In the genomic region with DNA sequence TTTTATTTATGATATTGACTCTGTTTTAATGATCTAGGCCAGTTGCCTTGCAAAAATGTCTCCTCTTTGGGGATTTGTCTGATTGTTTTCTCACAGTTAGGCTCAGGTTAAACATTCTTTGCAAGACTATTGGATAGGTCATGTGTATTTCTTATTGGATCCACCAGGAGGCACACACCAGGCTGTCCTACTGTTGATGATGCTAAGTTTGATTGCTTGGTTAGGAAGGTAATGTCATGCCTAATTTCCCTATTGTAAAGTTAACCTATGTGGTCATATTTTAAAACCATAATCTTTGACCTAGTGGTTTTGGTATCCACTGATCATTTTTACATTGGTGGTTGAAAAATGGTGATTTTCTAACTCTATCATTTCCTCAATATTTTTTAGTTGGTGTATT, we compare ENCODE assay signal across 10 cellular contexts.
A peak's percentile ranks its signal among the peaks of the same experiment; 100 is the strongest.
DNase-seq lines count a peak whose midpoint lies in the region; ATAC-seq and TF ChIP-seq lines count a peak whose summit lies in the region.
"Had no signal": no experiment of that assay in that cellular context is flagged by ENCODE, and none has a peak within 500 bp of the region (broad histone marks: within the 10 kb centered on the region; RNA-seq: fewer than 3 reads in every experiment).

No MANE protein-coding gene starts in this region.

- H3K27ac ChIP-seq in Panc1 (ENCODE audit: low read length): no peak overlapping the region
- H3K27ac ChIP-seq: prostate gland had no signal

- CTCF ChIA-PET in Panc1 (lab: Charles Lee): no interaction called here

- no peaks in the 10 kb centered on the region for H3K4me1 ChIP-seq in Panc1 (ENCODE audit: control insufficient read depth, insufficient read depth, low read length)
- H3K4me1 ChIP-seq: prostate gland had no signal

- H3K9me3 ChIP-seq in Panc1 (ENCODE audit: control insufficient read depth, insufficient read depth, low read depth, low read length): no peaks in the 10 kb centered on the region
- H3K9me3 ChIP-seq: prostate gland had no signal

- intact Hi-C loops in Panc1 (cut with micrococcal nuclease; ENCODE audit: unreplicated experiment): no loop called here

- TF ChIP-seq CTCF in GM13976 (IDR thresholded peaks at IDR 0.05; ENCODE audit: borderline replicate concordance, control extremely low read depth, extremely low read depth, insufficient read depth, missing control alignments) (no peak), Panc1 (IDR thresholded peaks at IDR 0.05) (peak; percentile 12; the same call in 1 of the 2 replicates)

- H3K4me3 ChIP-seq in Panc1 (ENCODE audit: low read depth in 2 of 2, low read length in 2 of 2): no peak overlapping the region
- H3K4me3 ChIP-seq: prostate gland had no signal

- POLR2A ChIA-PET in Panc1 (lab: Charles Lee): no interaction called here

- BruUV-seq in Panc1 (replicated peaks; lab: Mats Ljungman, UMichigan): no TSS peak

- DNase-seq in GM13976 (ENCODE audit: low spot score) (peak; percentile 18), Panc1 (ENCODE audit: low read depth, low spot score) (no peak), lung microvascular endothelial cell (ENCODE audit: low read depth in 2 of 2) (peak; percentile 8 to 12), SW480 (ENCODE audit: low spot score) (no peak), LoVo (ENCODE audit: low spot score) (no peak)
- no peak for DNase-seq in activated CD8-positive, alpha-beta memory T cell treated with anti-CD3 and anti-CD28 coated beads, Interleukin-2, amount 50 U/mL, for 48 hours
- no peak for DNase-seq in NK-92 treated with Interleukin-12 subunit alpha and Interleukin-12 subunit beta, amount 100 ng/mL, for 24 hours (lab: John Stamatoyannopoulos, UW)
- DNase-seq: stimulated activated naive CD4-positive, alpha-beta T cell had no signal

- H3K36me3 ChIP-seq in Panc1 (ENCODE audit: control insufficient read depth, insufficient read depth, low read length): no peaks in the 10 kb centered on the region
- H3K36me3 ChIP-seq: prostate gland had no signal

- ATAC-seq in HG02981 (IDR thresholded peaks at IDR 0.05; ENCODE audit: unreplicated experiment): peak; percentile 63
- no peak for ATAC-seq in Panc1

- in situ Hi-C loops in GM13976 (cut with MboI; ENCODE audit: low sequenced_read_pairs, unreplicated experiment) (no loop called here), Panc1 (cut with HindIII; ENCODE audit: low pct_unique_long_range_greater_than_20kb, low sequenced_read_pairs) (no loop called here)

- no peaks in the 10 kb centered on the region for H3K27me3 ChIP-seq in Panc1 (ENCODE audit: control insufficient read depth, insufficient read depth, low read length)

Comparison
In these comparisons a context has a peak if more than half of its experiments do, and no peak if none do; other contexts are left out.
1. DNase-seq: peak in GM13976 (single experiment) and lung microvascular endothelial cell (2 of 2); none in Panc1 (single experiment), activated CD8-positive, alpha-beta memory T cell treated with anti-CD3 and anti-CD28 coated beads, Interleukin-2, amount 50 U/mL, for 48 hours (single experiment), NK-92 treated with Interleukin-12 subunit alpha and Interleukin-12 subunit beta, amount 100 ng/mL, for 24 hours (single experiment), SW480 (single experiment) and LoVo (single experiment).